Comparison of ENCODE assay signal across 11 cellular contexts in the genomic region with DNA sequence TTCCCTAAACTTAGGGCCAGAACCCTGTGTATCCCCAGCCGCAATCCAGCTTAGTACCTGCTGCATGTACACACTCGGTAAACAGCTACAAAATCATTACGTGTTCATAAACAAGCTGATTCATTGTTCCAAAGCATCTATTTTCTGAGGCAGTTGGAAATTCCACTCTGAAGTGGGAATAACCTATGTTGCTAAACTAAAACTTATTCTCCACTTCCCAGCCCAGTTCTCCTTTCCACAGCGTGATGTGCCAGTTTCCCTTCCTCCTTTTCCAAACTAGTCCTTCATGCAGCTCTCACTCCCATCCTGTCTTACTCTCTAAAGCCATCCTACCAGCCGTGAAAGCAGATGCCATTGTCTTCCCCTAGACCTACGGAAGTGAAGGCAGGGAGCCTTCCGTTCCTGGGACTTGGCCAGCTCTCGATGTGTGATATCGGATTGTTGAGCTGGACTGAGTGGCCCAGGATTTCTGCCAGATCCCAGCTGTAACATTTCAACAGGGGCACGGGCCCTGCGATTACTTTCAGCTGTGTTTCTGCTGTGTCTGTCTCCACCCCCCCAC.
DNase-seq lines count a peak whose midpoint lies in the region; ATAC-seq and TF ChIP-seq lines count a peak whose summit lies in the region.
"Had no signal": no experiment of that assay in that cellular context is flagged by ENCODE, and none has a peak within 500 bp of the region (broad histone marks: within the 10 kb centered on the region; RNA-seq: fewer than 3 reads in every experiment).

No MANE protein-coding gene starts in this region.

- no peak overlapping the region for H3K4me3 ChIP-seq in HUES64 (ENCODE audit: low read length)
- H3K4me3 ChIP-seq in choroid plexus epithelial cell (ENCODE audit: low read depth, low read length), result peak overlapping the region; percentile 5
- H3K4me3 ChIP-seq in stomach smooth muscle (ENCODE audit: low read length in 2 of 2), result peak overlapping the region in 1 of 2 donors; percentile 64

- 86% methylated on average over 11 of the region's 11 CpGs for WGBS in HUES64

- no peaks in the 10 kb centered on the region for H3K9me3 ChIP-seq in HUES64 (ENCODE audit: insufficient read depth, low read depth, low read length)
- no peaks in the 10 kb centered on the region for H3K9me3 ChIP-seq in stomach smooth muscle (ENCODE audit: control insufficient read depth in 2 of 2, low read length in 2 of 2)

- H3K9ac ChIP-seq in HUES64 (ENCODE audit: low read depth, low read length) (no peak overlapping the region), stomach smooth muscle (ENCODE audit: low read length in 2 of 2) (peak overlapping the region in 1 of 2 donors; percentile 29)

- TF ChIP-seq CTCF in choroid plexus epithelial cell (conservative IDR thresholded peaks at IDR 0.05; ENCODE audit: low read depth, low read length), result no peak

- no peaks in the 10 kb centered on the region for H3K27me3 ChIP-seq in HUES64 (ENCODE audit: insufficient read depth, low read length)
- H3K27me3 ChIP-seq in stomach smooth muscle (ENCODE audit: control insufficient read depth in 1 of 2, insufficient read depth in 2 of 2, low read length in 2 of 2), result no peaks in the 10 kb centered on the region

- peaks cover 74% of the 10 kb centered on the region for H3K4me1 ChIP-seq in HUES64 (ENCODE audit: insufficient read depth, low read length)
- peaks cover 45% of the 10 kb centered on the region for H3K4me1 ChIP-seq in stomach smooth muscle (ENCODE audit: control insufficient read depth, insufficient read depth, low read length)

- ATAC-seq in left lobe of liver, result peak; percentile 49

- peak; percentile 85 for DNase-seq in choroid plexus epithelial cell (ENCODE audit: low read depth)
- no peak for DNase-seq in left lobe of liver (ENCODE audit: low spot score)
- no peak for DNase-seq in NCI-H1436 (lab: John Stamatoyannopoulos, UW)
- no peak for DNase-seq in T-helper 9 cell
- no peak for DNase-seq in Kasumi-1 (lab: John Stamatoyannopoulos, UW)
- no peak for DNase-seq in NCI-H146 (lab: John Stamatoyannopoulos, UW)
- DNase-seq: activated CD4-positive, alpha-beta T cell treated with anti-CD3 and anti-CD28 coated beads for 1 hour; NCI-H1105; retina had no signal

- H3K36me3 ChIP-seq in HUES64 (ENCODE audit: insufficient read depth, low read length), result peaks cover 8% of the 10 kb centered on the region
- H3K36me3 ChIP-seq in stomach smooth muscle (ENCODE audit: control insufficient read depth in 2 of 2, insufficient read depth in 2 of 2, low read length in 2 of 2), result peaks cover 0 to 10% of the 10 kb centered on the region in 2 donors

- H3K27ac ChIP-seq in HUES64 (ENCODE audit: low read depth, low read length), result peak overlapping the region; percentile 19; the same call in 1 of the 2 replicates
- H3K27ac ChIP-seq in stomach smooth muscle (ENCODE audit: low read length), result peak overlapping the region; percentile 19
